In genomic region chr6:167116109-167116837, GRCh38 we compare ENCODE assay signal across 12 cellular contexts. TPM values are rescaled to one million over a fixed set of nuclear protein-coding genes. Genes with fewer than 3 reads are reported as not detected.
DNase-seq lines count a peak whose midpoint lies in the region; ATAC-seq and TF ChIP-seq lines count a peak whose summit lies in the region.
"Had no signal": no experiment of that assay in that cellular context is flagged by ENCODE, and none has a peak within 500 bp of the region (broad histone marks: within the 10 kb centered on the region; RNA-seq: fewer than 3 reads in every experiment).

No MANE protein-coding gene starts in this region.

- no peak overlapping the region for H3K4me3 ChIP-seq in RWPE2 (ENCODE audit: severe bottlenecking)
- no peak overlapping the region for H3K4me3 ChIP-seq in rectal smooth muscle tissue (ENCODE audit: low read length)
- H3K4me3 ChIP-seq: tibial nerve had no signal

- no peaks in the 10 kb centered on the region for H3K9me3 ChIP-seq in RWPE2 (ENCODE audit: severe bottlenecking)
- H3K9me3 ChIP-seq: tibial nerve had no signal

- H3K27ac ChIP-seq in RWPE2 (ENCODE audit: poor library complexity, severe bottlenecking) (no peak overlapping the region), foreskin keratinocyte (no peak overlapping the region), rectal smooth muscle tissue (ENCODE audit: low read depth, low read length) (peak overlapping the region; percentile 80)
- H3K27ac ChIP-seq: brain microvascular endothelial cell, tibial nerve had no signal

- no peaks in the 10 kb centered on the region for H3K36me3 ChIP-seq in RWPE2 (ENCODE audit: low read depth)
- H3K36me3 ChIP-seq in rectal smooth muscle tissue (ENCODE audit: control insufficient read depth, insufficient read depth, low read length) = no peaks in the 10 kb centered on the region
- H3K36me3 ChIP-seq: brain microvascular endothelial cell, tibial nerve had no signal

- H3K4me1 ChIP-seq in RWPE2 (ENCODE audit: insufficient read depth, poor library complexity, severe bottlenecking) (no peaks in the 10 kb centered on the region), foreskin keratinocyte (no peaks in the 10 kb centered on the region), rectal smooth muscle tissue (ENCODE audit: control insufficient read depth, insufficient read depth, low read length) (peaks cover 11% of the 10 kb centered on the region)

- H3K9ac ChIP-seq in rectal smooth muscle tissue (ENCODE audit: low read length) = no peak overlapping the region

- H3K27me3 ChIP-seq in RWPE2 (ENCODE audit: insufficient read depth, poor library complexity, severe bottlenecking) (peaks cover 33% of the 10 kb centered on the region), foreskin keratinocyte (peaks cover 6% of the 10 kb centered on the region), rectal smooth muscle tissue (ENCODE audit: control insufficient read depth, insufficient read depth, low read length) (no peaks in the 10 kb centered on the region)
- H3K27me3 ChIP-seq: brain microvascular endothelial cell had no signal

- no peak for TF ChIP-seq CTCF in RWPE2 (IDR thresholded peaks at IDR 0.05; ENCODE audit: poor library complexity, severe bottlenecking)
- no peak for TF ChIP-seq CTCF in foreskin keratinocyte (conservative IDR thresholded peaks at IDR 0.05)

- ATAC-seq in RWPE2 (ENCODE audit: low read depth) (peak; percentile 48; the same call in 1 of the 3 replicates), foreskin keratinocyte (peak; percentile 51), GM18511 (IDR thresholded peaks at IDR 0.05; ENCODE audit: unreplicated experiment) (no peak)

- DNase-seq in COR-L47 (lab: John Stamatoyannopoulos, UW) (peak; percentile 1), RWPE2 (ENCODE audit: low spot score) (no peak), foreskin keratinocyte (no peak), NCI-H146 treated with DMSO at 0.1 percent for 48 hours (lab: John Stamatoyannopoulos, UW; ENCODE audit: unreplicated experiment) (no peak), SHP77 treated with DMSO at 0.1 percent for 48 hours (lab: John Stamatoyannopoulos, UW) (no peak)
- DNase-seq: brain microvascular endothelial cell, DND-41, T-helper 9 cell had no signal

RNA-seq across cellular contexts. Expression of gene CCR6, which starts 6.6 kb away (rescaled TPM):
- not detected in 2 replicates for total RNA-seq in foreskin keratinocyte
- not detected in 2 replicates for polyA plus RNA-seq in foreskin keratinocyte
- total RNA-seq: tibial nerve had no signal

RNA-seq across cellular contexts. Expression of gene GPR31, which starts 41.5 kb away (rescaled TPM):
- total RNA-seq in foreskin keratinocyte = not detected in 2 replicates
- polyA plus RNA-seq in foreskin keratinocyte = not detected in 2 replicates
- total RNA-seq: OCI-LY7, tibial nerve had no signal
